21 cellular contexts compared by ENCODE assay signal in genomic region chr7:158351051-158351450, GRCh38.
"Had no signal": no experiment of that assay in that cellular context is flagged by ENCODE, and none has a peak within 500 bp of the region (broad histone marks: within the 10 kb centered on the region; RNA-seq: fewer than 3 reads in every experiment).

No MANE protein-coding gene starts in this region.

- H3K9me3 Mint-ChIP-seq: activated T-helper 1 cell treated with anti-CD3 and anti-CD28 coated beads, Interleukin-12 subunit alpha, Interleukin-12 subunit beta, Interleukin-2, Interleukin-4 antibody, amounts not matched to agents 30 ng/mL and 10 ng/mL and 1 ng/mL, durations not matched to agents 14 hours and 24 hours and 36 hours had no signal

- H3K4me1 ChIP-seq: ascending aorta, heart left ventricle, suprapubic skin had no signal

- H3K9me3 ChIP-seq: neutrophil had no signal

- H3K4me1 Mint-ChIP-seq: activated naive CD8-positive, alpha-beta T cell treated with anti-CD3 and anti-CD28 coated beads, Interleukin-2, amount 50 U/mL, for 24 hours; mesothelial cell of epicardium had no signal

- H3K27ac Mint-ChIP-seq: activated naive CD8-positive, alpha-beta T cell treated with anti-CD3 and anti-CD28 coated beads, Interleukin-2, amount 50 U/mL, for 24 hours; activated T-helper 1 cell treated with anti-CD3 and anti-CD28 coated beads, Interleukin-12 subunit alpha, Interleukin-12 subunit beta, Interleukin-2, Interleukin-4 antibody, amounts not matched to agents 30 ng/mL and 10 ng/mL and 1 ng/mL, durations not matched to agents 14 hours and 24 hours and 36 hours; mesothelial cell of epicardium; progenitor cell of endocrine pancreas; T-helper 1 cell treated with Interleukin-12 subunit alpha and Interleukin-12 subunit beta and Interleukin-4 antibody, amounts not matched to agents 30 μg/mL and 1 μg/mL, for 36 hours had no signal

- H3K27ac ChIP-seq: ascending aorta, heart left ventricle, neutrophil, suprapubic skin had no signal

- H3K27me3 ChIP-seq: ascending aorta, neutrophil had no signal

- H3K4me3 Mint-ChIP-seq: activated naive CD8-positive, alpha-beta T cell treated with anti-CD3 and anti-CD28 coated beads, Interleukin-2, amount 50 U/mL, for 24 hours; activated T-helper 1 cell treated with anti-CD3 and anti-CD28 coated beads, Interleukin-12 subunit alpha, Interleukin-12 subunit beta, Interleukin-2, Interleukin-4 antibody, amounts not matched to agents 30 ng/mL and 10 ng/mL and 1 ng/mL, durations not matched to agents 14 hours and 24 hours and 36 hours; mesothelial cell of epicardium; T-helper 1 cell treated with Interleukin-12 subunit alpha and Interleukin-12 subunit beta and Interleukin-4 antibody, amounts not matched to agents 30 μg/mL and 1 μg/mL, for 36 hours had no signal

- ATAC-seq: activated naive CD8-positive, alpha-beta T cell treated with anti-CD3 and anti-CD28 coated beads, Interleukin-2, amount 50 U/mL, for 24 hours; heart left ventricle; sciatic nerve; SK-N-SH treated with all-trans-retinoic acid at 6 μM for 48 hours; stimulated activated naive CD8-positive, alpha-beta T cell treated with anti-CD3 and anti-CD28 coated beads, Interleukin-15, Interleukin-2, amounts not matched to agents 100 U/mL and 50 U/mL, for 24 hours had no signal

- FAIRE-seq: bronchial epithelial cell, colon, TTC549 had no signal

- H3K36me3 ChIP-seq: ascending aorta, heart left ventricle, neutrophil, suprapubic skin had no signal

- DNase-seq: activated CD4-positive, alpha-beta T cell treated with anti-CD3 and anti-CD28 coated beads, Interleukin-2, amount 50 U/mL, for 48 hours; activated CD4-positive, CD25-positive, alpha-beta regulatory T cell treated with anti-CD3 and anti-CD28 coated beads, Interleukin-2, amount 50 U/mL, for 72 hours; activated CD8-positive, alpha-beta memory T cell treated with anti-CD3 and anti-CD28 coated beads, Interleukin-2, amount 50 U/mL, for 48 hours; activated naive CD4-positive, alpha-beta T cell treated with Interleukin-2 at 50 U/mL for 16 hours; activated naive CD8-positive, alpha-beta T cell treated with anti-CD3 and anti-CD28 coated beads, Interleukin-2, amount 50 U/mL, for 24 hours; foreskin melanocyte; heart left ventricle; stimulated activated CD4-positive, alpha-beta T cell treated with anti-CD3 and anti-CD28 coated beads, Interleukin-12 subunit alpha, Interleukin-12 subunit beta, amount 100 ng/mL, for 4 hours; stimulated activated naive CD8-positive, alpha-beta T cell treated with anti-CD3 and anti-CD28 coated beads, Interleukin-15, Interleukin-2, amounts not matched to agents 100 U/mL and 50 U/mL, for 24 hours had no signal

- H3K4me3 ChIP-seq: ascending aorta, heart left ventricle, suprapubic skin had no signal
